ENCODE assay signal across 1 cellular context in the genomic region with DNA sequence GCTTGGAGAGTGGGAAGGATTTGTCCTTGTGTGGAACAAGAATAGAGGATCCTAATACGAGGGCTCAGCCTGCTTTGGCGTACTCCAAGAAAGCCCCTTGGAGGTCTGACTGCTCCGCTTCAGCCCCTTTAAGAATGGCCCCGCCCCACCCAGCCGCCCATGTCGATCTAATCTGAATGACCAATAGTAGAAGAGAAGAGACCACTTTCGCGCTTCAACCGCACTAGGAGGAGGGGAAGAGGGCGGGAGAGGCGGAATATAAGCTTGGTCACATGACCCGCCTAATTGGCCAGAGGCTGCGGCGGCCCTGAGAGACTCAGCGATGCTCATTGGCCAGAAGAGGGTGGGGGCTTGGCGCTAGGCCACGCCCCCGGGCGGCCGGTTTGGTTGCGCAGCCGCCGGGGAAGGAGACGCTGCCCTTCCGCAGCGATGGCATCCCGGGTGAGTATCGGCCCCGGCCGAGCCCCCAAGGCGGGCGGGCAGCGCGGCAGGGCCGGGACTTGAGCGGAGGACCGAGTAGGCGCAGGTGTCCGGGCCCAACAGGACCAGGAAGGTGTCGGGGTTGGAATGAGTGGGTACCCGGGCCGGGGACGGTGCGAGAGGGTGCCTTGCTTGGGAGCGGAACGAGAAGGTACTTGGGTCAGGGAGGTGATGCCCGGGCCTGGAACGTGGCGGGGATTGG.
A peak's percentile ranks its signal among the peaks of the same experiment; 100 is the strongest.
TF ChIP-seq lines count a peak whose summit lies in the region.

Gene MIGA2 (plus strand): TSS at position 386 of the 682 bp plus-strand sequence. CDS start 3,969 bp downstream, outside the sequence.

TF ChIP-seq in GM12878, 131 proteins besides CTCF, POLR2A, EP300 and RAD21 (continued from another document):
- TF ChIP-seq, protein P1, sequence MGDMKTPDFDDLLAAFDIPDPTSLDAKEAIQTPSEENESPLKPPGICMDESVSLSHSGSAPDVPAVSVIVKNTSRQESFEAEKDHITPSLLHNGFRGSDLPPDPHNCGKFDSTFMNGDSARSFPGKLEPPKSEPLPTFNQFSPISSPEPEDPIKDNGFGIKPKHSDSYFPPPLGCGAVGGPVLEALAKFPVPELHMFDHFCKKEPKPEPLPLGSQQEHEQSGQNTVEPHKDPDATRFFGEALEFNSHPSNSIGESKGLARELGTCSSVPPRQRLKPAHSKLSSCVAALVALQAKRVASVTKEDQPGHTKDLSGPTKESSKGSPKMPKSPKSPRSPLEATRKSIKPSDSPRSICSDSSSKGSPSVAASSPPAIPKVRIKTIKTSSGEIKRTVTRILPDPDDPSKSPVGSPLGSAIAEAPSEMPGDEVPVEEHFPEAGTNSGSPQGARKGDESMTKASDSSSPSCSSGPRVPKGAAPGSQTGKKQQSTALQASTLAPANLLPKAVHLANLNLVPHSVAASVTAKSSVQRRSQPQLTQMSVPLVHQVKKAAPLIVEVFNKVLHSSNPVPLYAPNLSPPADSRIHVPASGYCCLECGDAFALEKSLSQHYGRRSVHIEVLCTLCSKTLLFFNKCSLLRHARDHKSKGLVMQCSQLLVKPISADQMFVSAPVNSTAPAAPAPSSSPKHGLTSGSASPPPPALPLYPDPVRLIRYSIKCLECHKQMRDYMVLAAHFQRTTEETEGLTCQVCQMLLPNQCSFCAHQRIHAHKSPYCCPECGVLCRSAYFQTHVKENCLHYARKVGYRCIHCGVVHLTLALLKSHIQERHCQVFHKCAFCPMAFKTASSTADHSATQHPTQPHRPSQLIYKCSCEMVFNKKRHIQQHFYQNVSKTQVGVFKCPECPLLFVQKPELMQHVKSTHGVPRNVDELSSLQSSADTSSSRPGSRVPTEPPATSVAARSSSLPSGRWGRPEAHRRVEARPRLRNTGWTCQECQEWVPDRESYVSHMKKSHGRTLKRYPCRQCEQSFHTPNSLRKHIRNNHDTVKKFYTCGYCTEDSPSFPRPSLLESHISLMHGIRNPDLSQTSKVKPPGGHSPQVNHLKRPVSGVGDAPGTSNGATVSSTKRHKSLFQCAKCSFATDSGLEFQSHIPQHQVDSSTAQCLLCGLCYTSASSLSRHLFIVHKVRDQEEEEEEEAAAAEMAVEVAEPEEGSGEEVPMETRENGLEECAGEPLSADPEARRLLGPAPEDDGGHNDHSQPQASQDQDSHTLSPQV (IDR thresholded peaks at IDR 0.05) = no peak
- peak; percentile 56 for TF ChIP-seq NBN (IDR thresholded peaks at IDR 0.05)
- no peak for TF ChIP-seq ZNF687 (IDR thresholded peaks at IDR 0.05)
- no peak for TF ChIP-seq PAX5 (IDR thresholded peaks at IDR 0.05; ENCODE audit: borderline replicate concordance, low read depth, low read length)
- TF ChIP-seq CBX3 (IDR thresholded peaks at IDR 0.05; ENCODE audit: borderline replicate concordance, low read depth) = no peak
- TF ChIP-seq ZBED1 (IDR thresholded peaks at IDR 0.05; ENCODE audit: borderline replicate concordance) = no peak
- 0 out of 2 replicates have a peak, but pooled peaks have one; percentile 44 for TF ChIP-seq RB1 (IDR thresholded peaks at IDR 0.05; ENCODE audit: borderline replicate concordance)
- TF ChIP-seq, protein P2, sequence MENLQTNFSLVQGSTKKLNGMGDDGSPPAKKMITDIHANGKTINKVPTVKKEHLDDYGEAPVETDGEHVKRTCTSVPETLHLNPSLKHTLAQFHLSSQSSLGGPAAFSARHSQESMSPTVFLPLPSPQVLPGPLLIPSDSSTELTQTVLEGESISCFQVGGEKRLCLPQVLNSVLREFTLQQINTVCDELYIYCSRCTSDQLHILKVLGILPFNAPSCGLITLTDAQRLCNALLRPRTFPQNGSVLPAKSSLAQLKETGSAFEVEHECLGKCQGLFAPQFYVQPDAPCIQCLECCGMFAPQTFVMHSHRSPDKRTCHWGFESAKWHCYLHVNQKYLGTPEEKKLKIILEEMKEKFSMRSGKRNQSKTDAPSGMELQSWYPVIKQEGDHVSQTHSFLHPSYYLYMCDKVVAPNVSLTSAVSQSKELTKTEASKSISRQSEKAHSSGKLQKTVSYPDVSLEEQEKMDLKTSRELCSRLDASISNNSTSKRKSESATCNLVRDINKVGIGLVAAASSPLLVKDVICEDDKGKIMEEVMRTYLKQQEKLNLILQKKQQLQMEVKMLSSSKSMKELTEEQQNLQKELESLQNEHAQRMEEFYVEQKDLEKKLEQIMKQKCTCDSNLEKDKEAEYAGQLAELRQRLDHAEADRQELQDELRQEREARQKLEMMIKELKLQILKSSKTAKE (IDR thresholded peaks at IDR 0.05; ENCODE audit: low read depth, poor library complexity, severe bottlenecking) = no peak
